In the genomic region with DNA sequence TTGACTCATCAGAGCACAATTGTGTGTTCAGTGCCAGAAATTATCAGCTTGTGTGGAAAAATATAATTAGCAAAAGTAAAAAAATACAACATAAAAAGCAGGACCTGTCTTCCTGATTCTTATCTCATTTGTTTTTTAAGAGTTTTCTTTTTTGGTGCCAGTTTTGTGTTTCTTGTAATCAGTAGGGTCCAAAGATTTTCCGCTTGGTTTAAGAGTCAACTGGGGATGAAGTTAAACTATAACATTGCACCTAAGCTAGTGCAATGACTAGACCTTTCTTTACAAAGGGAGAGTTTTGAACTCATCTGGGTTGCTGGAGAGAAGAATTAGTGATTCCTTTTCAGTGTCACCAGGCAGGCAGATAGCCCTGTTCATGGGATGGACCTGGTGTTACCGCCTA, we compare ENCODE assay signal across 24 cellular contexts.
"Had no signal": no experiment of that assay in that cellular context is flagged by ENCODE, and none has a peak within 500 bp of the region (broad histone marks: within the 10 kb centered on the region; RNA-seq: fewer than 3 reads in every experiment).

No MANE protein-coding gene starts in this region.

- H3K9me3 ChIP-seq: esophagus muscularis mucosa, gastroesophageal sphincter, heart left ventricle, mucosa of descending colon, right atrium auricular region, sigmoid colon, thoracic aorta, tibial nerve, upper lobe of left lung had no signal

- H2AFZ ChIP-seq: hepatocyte, neural progenitor cell, parathyroid adenoma had no signal

- H3K27ac ChIP-seq: coronary artery, epithelial cell of prostate, esophagus muscularis mucosa, foreskin keratinocyte, gastroesophageal sphincter, heart left ventricle, hepatocyte, neural progenitor cell, parathyroid adenoma, right atrium auricular region, sigmoid colon, thoracic aorta, tibial nerve, upper lobe of left lung had no signal

- H3K4me1 ChIP-seq: esophagus muscularis mucosa, foreskin keratinocyte, gastroesophageal sphincter, heart left ventricle, parathyroid adenoma, right atrium auricular region, sigmoid colon, tibial nerve, upper lobe of left lung had no signal

- ATAC-seq: foreskin keratinocyte; gastroesophageal sphincter; heart left ventricle; left lobe of liver; mucosa of descending colon; natural killer cell treated with Interleukin-12 subunit alpha and Interleukin-12 subunit beta and Interleukin-15 and Interleukin-18, amount 100 ng/mL, for 72 hours; stimulated activated memory B cell treated with anti-CD40 and anti-IgM and Interleukin-4, amounts not matched to agents 10 μg/mL and 1 μg/mL and 100 μg/mL, for 72 hours had no signal

- H3K27me3 ChIP-seq: esophagus muscularis mucosa, gastroesophageal sphincter, hepatocyte, neural progenitor cell, right atrium auricular region, sigmoid colon, tibial nerve, upper lobe of left lung had no signal

- H3K79me2 ChIP-seq: hepatocyte, parathyroid adenoma had no signal

- H3K36me3 ChIP-seq: esophagus muscularis mucosa, gastroesophageal sphincter, heart left ventricle, neural progenitor cell, right atrium auricular region, sigmoid colon, thoracic aorta, tibial nerve, upper lobe of left lung had no signal

- DNase-seq: dermis blood vessel endothelial cell; foreskin keratinocyte; heart left ventricle; mesenchymal stem cell; mucosa of descending colon; naive B cell; sigmoid colon; stimulated activated CD4-positive, alpha-beta T cell treated with anti-CD3 and anti-CD28 coated beads, Interleukin-2, amount 100 ng/mL, for 24 hours; stimulated activated CD4-positive, alpha-beta T cell treated with anti-CD3 and anti-CD28 coated beads, Interleukin-4, amount 100 ng/mL, for 24 hours; upper lobe of left lung had no signal

- FAIRE-seq: urothelium cell line had no signal

- H3K4me2 ChIP-seq: hepatocyte, neural progenitor cell had no signal

- H3K9ac ChIP-seq: neural progenitor cell, parathyroid adenoma had no signal

- H3K4me3 ChIP-seq: coronary artery, esophagus muscularis mucosa, gastroesophageal sphincter, heart left ventricle, hepatocyte, mucosa of descending colon, neural progenitor cell, right atrium auricular region, sigmoid colon, thoracic aorta, tibial nerve, upper lobe of left lung had no signal
